ENCODE assay signal across 8 cellular contexts in genomic region chr20:41329435-41330342, GRCh38. TPM values are rescaled to one million over a fixed set of nuclear protein-coding genes. Genes with fewer than 3 reads are reported as not detected.
DNase-seq lines count a peak whose midpoint lies in the region; ATAC-seq and TF ChIP-seq lines count a peak whose summit lies in the region.

No MANE protein-coding gene starts in this region.

- intact Hi-C loops in adrenal gland (cut with DNase I): loop anchor here in 1 of 2 donors (10.0 kb wide), 1 partner anchor 85 kb away; no protein-coding TSS in a partner anchor

- no peak overlapping the region for H3K4me3 ChIP-seq in SU-DHL-6 (ENCODE audit: insufficient read depth, low read length, poor library complexity, severe bottlenecking)
- no peak overlapping the region for H3K4me3 ChIP-seq in adrenal gland
- no peak overlapping the region for H3K4me3 ChIP-seq in BE2C (ENCODE audit: low read depth, low read length)

- H3K27ac ChIP-seq in SU-DHL-6 (ENCODE audit: low read depth, low read length) (no peak overlapping the region), adrenal gland (peak overlapping the region; percentile 58 to 92 (median 87))

- peaks cover 0 to 2% (median 0%) of the 10 kb centered on the region in 3 donors for H3K27me3 Mint-ChIP-seq in immature natural killer cell (ENCODE audit: low read depth in 3 of 3)

- H3K4me1 ChIP-seq in adrenal gland (replicated peaks in 1 of 2): peaks cover 14 to 18% of the 10 kb centered on the region in 2 donors
- no peaks in the 10 kb centered on the region for H3K4me1 ChIP-seq in BE2C

- no peaks in the 10 kb centered on the region for H3K9me3 Mint-ChIP-seq in immature natural killer cell

- no peaks in the 10 kb centered on the region for H3K36me3 Mint-ChIP-seq in immature natural killer cell

- H3K36me3 ChIP-seq in SU-DHL-6 (ENCODE audit: low read length) (no peaks in the 10 kb centered on the region), adrenal gland (replicated peaks in 1 of 2) (no peaks in the 10 kb centered on the region), BE2C (no peaks in the 10 kb centered on the region)

- peak overlapping the region; percentile 30 to 76 (median 58) for H3K27ac Mint-ChIP-seq in immature natural killer cell

- no peak overlapping the region for H3K9ac ChIP-seq in SU-DHL-6 (ENCODE audit: low read length)

- no peaks in the 10 kb centered on the region for H4K20me1 ChIP-seq in SU-DHL-6 (ENCODE audit: low read depth, low read length)

- H3K4me1 Mint-ChIP-seq in immature natural killer cell: peaks cover 17% of the 10 kb centered on the region in 2 donors

- H3K4me2 ChIP-seq in SU-DHL-6 (ENCODE audit: low read depth, low read length, poor library complexity, severe bottlenecking): no peak overlapping the region

- WGBS in adrenal gland, 4 donors: 17 to 21% (median 18%) methylated on average over 12 to 14 of the region's 14 CpGs

- TF ChIP-seq CTCF in SU-DHL-6 (IDR thresholded peaks at IDR 0.05; ENCODE audit: insufficient read depth, low read length, poor library complexity, severe bottlenecking) (no peak), adrenal gland (IDR thresholded peaks at IDR 0.05) (no peak), BE2C (IDR thresholded peaks at IDR 0.05; ENCODE audit: low read depth, low read length) (no peak)

- H2AFZ ChIP-seq in SU-DHL-6 (ENCODE audit: low read depth, low read length, severe bottlenecking): peak overlapping the region; percentile 47

- no peaks in the 10 kb centered on the region for H3K79me2 ChIP-seq in SU-DHL-6 (ENCODE audit: insufficient read depth, low read length)

- H3K27me3 ChIP-seq in SU-DHL-6 (ENCODE audit: low read length) (no peaks in the 10 kb centered on the region), adrenal gland (no peaks in the 10 kb centered on the region), BE2C (no peaks in the 10 kb centered on the region)

- no peaks in the 10 kb centered on the region for H3K9me2 ChIP-seq in SU-DHL-6 (replicated peaks; ENCODE audit: insufficient read depth, low read length)

- DNase-seq in ELR (ENCODE audit: low read depth) (peak; percentile 100), adrenal gland (peak; percentile 80 to 95 (median 94)), immature natural killer cell (peak; percentile 35 to 53 (median 38)), NCI-H345 (lab: John Stamatoyannopoulos, UW) (no peak), BE2C (no peak)
- DNase-seq in stimulated activated CD4-positive, alpha-beta T cell treated with anti-CD3 and anti-CD28 coated beads, Interleukin-15, amount 100 ng/mL, for 1 hour (ENCODE audit: low read depth in 1 of 2, low spot score in 1 of 2): peak; percentile 24 to 42

- H3K9me3 ChIP-seq in SU-DHL-6 (ENCODE audit: insufficient read depth, low read length) (no peaks in the 10 kb centered on the region), adrenal gland (replicated peaks in 1 of 3) (no peaks in the 10 kb centered on the region), BE2C (no peaks in the 10 kb centered on the region)

- peak overlapping the region in 4 of 5 donors; percentile 15 to 46 (median 32) for H3K4me3 Mint-ChIP-seq in immature natural killer cell

- H3F3A ChIP-seq in SU-DHL-6 (ENCODE audit: insufficient read depth): no peaks in the 10 kb centered on the region

- peak; percentile 87 for ATAC-seq in HG02884 (IDR thresholded peaks at IDR 0.05; ENCODE audit: unreplicated experiment)

- TF ChIP-seq POLR2A in adrenal gland (IDR thresholded peaks at IDR 0.05): peak in 1 of 2 donors; percentile 83

RNA-seq across cellular contexts. Expression of gene LPIN3, which starts 10.9 kb away (rescaled TPM):
- total RNA-seq in adrenal gland: 10 to 100 TPM in 4 of 8 donors, 1 to 10 TPM in 4; 3.0 to 18.2 (median 9.7) TPM
- 10 to 100 TPM in 2 of 3 donors, 1 to 10 TPM in 1; 1.8 to 49.7 (median 26.1) TPM for polyA plus RNA-seq in adrenal gland
- under 1 TPM in 1 of 3 donors, not detected in 2; 0.04 TPM for polyA plus RNA-seq in immature natural killer cell
- 0.36 TPM for polyA plus RNA-seq in BE2C (2012; ENCODE audit: insufficient read depth, insufficient read length, low read depth)

RNA-seq across cellular contexts. Expression of gene ZHX3, which starts 12.2 kb away (rescaled TPM):
- total RNA-seq in adrenal gland: 10 to 100 TPM; 45.6 to 91.1 (median 56.9) TPM
- polyA plus RNA-seq in adrenal gland (10 to 100 TPM; 20.7 to 56.5 (median 45.4) TPM), immature natural killer cell (1 to 10 TPM; 2.1 to 3.9 (median 3.3) TPM)
- 3.5 TPM for polyA plus RNA-seq in BE2C (2012; ENCODE audit: insufficient read depth, insufficient read length, low read depth)

RNA-seq across cellular contexts. Expression of gene EMILIN3, which starts 36.9 kb away (rescaled TPM):
- 1 to 10 TPM in 6 of 8 donors, under 1 TPM in 2; 0.54 to 4.1 (median 1.6) TPM for total RNA-seq in adrenal gland
- polyA plus RNA-seq in adrenal gland: 1 to 10 TPM in 2 of 3 donors, under 1 TPM in 1; 0.42 to 2.7 (median 1.2) TPM
- polyA plus RNA-seq in immature natural killer cell: not detected
- polyA plus RNA-seq in BE2C (2012; ENCODE audit: insufficient read depth, insufficient read length, low read depth): not detected

Comparison
In these comparisons a context has a peak if more than half of its experiments do, and no peak if none do; other contexts are left out.
1. DNase-seq: peak in ELR (single experiment), adrenal gland (7 of 7), immature natural killer cell (3 of 3) and stimulated activated CD4-positive, alpha-beta T cell treated with anti-CD3 and anti-CD28 coated beads, Interleukin-15, amount 100 ng/mL, for 1 hour (2 of 2); none in NCI-H345 (single experiment) and BE2C (single experiment).
2. RNA of gene ZHX3, which starts 12.2 kb away (polyA plus RNA-seq): 20.7 to 56.5 TPM in adrenal gland; 2.1 to 3.9 TPM in immature natural killer cell; every median in the first group is over 4 times any median in the second.